19 cellular contexts compared by ENCODE assay signal in the genomic region with DNA sequence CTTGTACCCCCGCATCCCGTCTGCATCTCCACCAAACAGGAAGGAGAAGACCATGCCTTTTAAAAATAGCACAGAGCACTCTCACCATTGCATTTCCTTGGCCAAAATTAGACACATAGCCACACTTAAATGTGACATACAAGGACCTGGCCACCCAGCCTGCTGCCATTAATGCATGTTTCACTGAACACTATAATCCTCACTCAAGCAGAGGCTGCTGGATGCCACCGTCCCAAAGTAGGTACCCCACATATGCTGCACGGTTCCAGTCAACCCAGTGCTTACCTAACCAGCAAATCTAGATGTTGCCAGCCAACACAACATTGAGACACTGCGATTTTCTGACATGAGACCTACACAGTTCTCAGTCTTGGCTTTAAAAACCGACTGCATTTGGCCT.
DNase-seq lines count a peak whose midpoint lies in the region; ATAC-seq, FAIRE-seq and TF ChIP-seq lines count a peak whose summit lies in the region.
"Had no signal": no experiment of that assay in that cellular context is flagged by ENCODE, and none has a peak within 500 bp of the region (broad histone marks: within the 10 kb centered on the region; RNA-seq: fewer than 3 reads in every experiment).

No MANE protein-coding gene starts in this region.

- no peaks in the 10 kb centered on the region for H3K36me3 Mint-ChIP-seq in activated CD8-positive, alpha-beta memory T cell treated with anti-CD3 and anti-CD28 coated beads, Interleukin-2, amount 10 ng/mL, durations not matched to agents 7 days and 5 days
- H3K36me3 Mint-ChIP-seq in osteocyte (ENCODE audit: unreplicated experiment), result no peaks in the 10 kb centered on the region
- H3K36me3 Mint-ChIP-seq in CD8-positive, alpha-beta memory T cell, result peaks cover 0 to 4% (median 0%) of the 10 kb centered on the region in 3 donors

- no peak overlapping the region for H3K27ac ChIP-seq in H1 (ENCODE audit: low read depth, low read length)
- no peak overlapping the region for H3K27ac ChIP-seq in CD8-positive, alpha-beta memory T cell (ENCODE audit: low read depth, low read length)
- H3K27ac ChIP-seq: 22Rv1 had no signal

- no peak for TF ChIP-seq POLR2A in H1 (IDR thresholded peaks at IDR 0.05; ENCODE audit: control extremely low read depth in 1 of 2, low read depth in 2 of 2, low read length in 2 of 2)

- no peak for FAIRE-seq in H1 (lab: Jason Lieb, UNC)
- FAIRE-seq: D721Med, G401.6, GM12891, GM19239 had no signal

- H3K4me1 Mint-ChIP-seq in activated CD8-positive, alpha-beta memory T cell treated with anti-CD3 and anti-CD28 coated beads, Interleukin-2, amount 10 ng/mL, durations not matched to agents 7 days and 5 days, result peaks cover 18% of the 10 kb centered on the region
- peaks cover 27% of the 10 kb centered on the region for H3K4me1 Mint-ChIP-seq in osteocyte (ENCODE audit: unreplicated experiment)
- H3K4me1 Mint-ChIP-seq in CD8-positive, alpha-beta memory T cell, result peaks cover 6 to 8% (median 6%) of the 10 kb centered on the region in 3 donors

- H4K5ac ChIP-seq in H1 (ENCODE audit: insufficient read length, low read depth, low read length), result no peak overlapping the region

- peaks cover 2% of the 10 kb centered on the region for H3K9me3 Mint-ChIP-seq in activated CD8-positive, alpha-beta memory T cell treated with anti-CD3 and anti-CD28 coated beads, Interleukin-2, amount 10 ng/mL, durations not matched to agents 7 days and 5 days (ENCODE audit: low read depth)
- no peaks in the 10 kb centered on the region for H3K9me3 Mint-ChIP-seq in osteocyte (ENCODE audit: unreplicated experiment)
- H3K9me3 Mint-ChIP-seq in CD8-positive, alpha-beta memory T cell, result no peaks in the 10 kb centered on the region
- H3K9me3 Mint-ChIP-seq: CD4-positive, alpha-beta T cell had no signal

- H2BK5ac ChIP-seq in H1 (ENCODE audit: low read depth, low read length), result no peak overlapping the region; the same call in 1 of the 2 replicates

- no peaks in the 10 kb centered on the region for H3K36me3 ChIP-seq in H1 (ENCODE audit: control insufficient read depth in 2 of 4, insufficient read depth in 4 of 4, low read length in 3 of 4)
- no peaks in the 10 kb centered on the region for H3K36me3 ChIP-seq in CD8-positive, alpha-beta memory T cell (ENCODE audit: insufficient read depth, low read length)

- H3K27me3 Mint-ChIP-seq in activated CD8-positive, alpha-beta memory T cell treated with anti-CD3 and anti-CD28 coated beads, Interleukin-2, amount 10 ng/mL, durations not matched to agents 7 days and 5 days, result no peaks in the 10 kb centered on the region
- no peaks in the 10 kb centered on the region for H3K27me3 Mint-ChIP-seq in osteocyte (ENCODE audit: unreplicated experiment)
- peaks cover 2 to 3% of the 10 kb centered on the region in 2 donors for H3K27me3 Mint-ChIP-seq in CD8-positive, alpha-beta memory T cell
- H3K27me3 Mint-ChIP-seq: CD4-positive, alpha-beta T cell had no signal

- POLR2A ChIA-PET in H1 (lab: Charles Lee; ENCODE audit: partially characterized antibody), result no interaction called here
- POLR2A ChIA-PET in CD8-positive, alpha-beta memory T cell (lab: Charles Lee), result no interaction called here

- 97% methylated on average over 6 of the region's 6 CpGs; no CpG with 5 or more reads in 1 of the 2 experiments for WGBS in H1 (ENCODE audit: extremely low coverage in 1 of 2, insufficient coverage in 1 of 2, insufficient read length in 1 of 2, insufficient replicate concordance in 2 of 2, low coverage in 1 of 2, low lambda C conversion rate in 2 of 2, missing lambda C conversion rate in 1 of 2), 2 experiments

- H2BK20ac ChIP-seq in H1 (ENCODE audit: low read length), result peak overlapping the region; percentile 87; the same call in 1 of the 2 replicates

- H3K79me1 ChIP-seq in H1 (ENCODE audit: low read depth, low read length), result no peaks in the 10 kb centered on the region

- no peaks in the 10 kb centered on the region for H3K23me2 ChIP-seq in H1 (ENCODE audit: low read depth, low read length)

- H3K27me3 ChIP-seq in H1 (replicated peaks in 1 of 4; ENCODE audit: control insufficient read depth in 3 of 4, extremely low read depth in 1 of 4, insufficient read depth in 3 of 4, low read length in 3 of 4), result no peaks in the 10 kb centered on the region
- no peaks in the 10 kb centered on the region for H3K27me3 ChIP-seq in CD8-positive, alpha-beta memory T cell (ENCODE audit: insufficient read depth, low read length, poor library complexity, severe bottlenecking)

- no peak overlapping the region for H3K56ac ChIP-seq in H1 (replicated peaks; ENCODE audit: insufficient read length, low read depth, low read length)

- H3K4me3 ChIP-seq in H1 (ENCODE audit: extremely low read depth in 1 of 4, insufficient read depth in 2 of 4, low read depth in 3 of 4, low read length in 4 of 4), result no peak overlapping the region
- H3K4me3 ChIP-seq in CD8-positive, alpha-beta memory T cell (ENCODE audit: low read length), result no peak overlapping the region

- H2AFZ ChIP-seq in H1 (ENCODE audit: low read length), result no peak overlapping the region

- peak; percentile 16 for DNase-seq in activated CD8-positive, alpha-beta memory T cell treated with anti-CD3 and anti-CD28 coated beads, Interleukin-2, amount 10 ng/mL, durations not matched to agents 7 days and 5 days
- no peak for DNase-seq in activated CD8-positive, alpha-beta memory T cell treated with anti-CD3 and anti-CD28 coated beads for 24 hours
- no peak for DNase-seq in H1 (ENCODE audit: low read depth in 1 of 2, low spot score in 2 of 2)
- DNase-seq in osteocyte (ENCODE audit: extremely low spot score, unreplicated experiment), result peak; percentile 30
- DNase-seq in putamen (ENCODE audit: low spot score), result no peak
- DNase-seq in CD8-positive, alpha-beta memory T cell, result no peak
- DNase-seq in CD1c-positive myeloid dendritic cell (ENCODE audit: extremely low spot score), result no peak
- DNase-seq: CD4-positive, alpha-beta T cell; COR-L47; DMS153; DMS79 treated with DMSO at 0.1 percent for 48 hours; EL; HCEC 1CT; KBM-7 had no signal

- no peaks in the 10 kb centered on the region for H4K20me1 ChIP-seq in H1 (replicated peaks in 1 of 2; ENCODE audit: control insufficient read depth in 1 of 2, insufficient read depth in 2 of 2, low read length in 2 of 2)

- no peak for ATAC-seq in activated CD8-positive, alpha-beta memory T cell treated with anti-CD3 and anti-CD28 coated beads, Interleukin-2, amount 10 ng/mL, durations not matched to agents 7 days and 5 days

- H3K79me2 ChIP-seq in H1 (ENCODE audit: control insufficient read depth in 1 of 2, insufficient read depth in 2 of 2, low read length in 2 of 2), result no peaks in the 10 kb centered on the region

- peak overlapping the region; percentile 70; the same call in 1 of the 2 replicates for H2BK12ac ChIP-seq in H1 (ENCODE audit: low read depth, low read length)

- no peak overlapping the region for H2BK120ac ChIP-seq in H1 (replicated peaks; ENCODE audit: low read depth, low read length)

- CTCF ChIA-PET in activated CD8-positive, alpha-beta memory T cell treated with anti-CD3 and anti-CD28 coated beads, Interleukin-2, amount 10 ng/mL, durations not matched to agents 7 days and 5 days (lab: Charles Lee), result no interaction called here
- CTCF ChIA-PET in H1 (lab: Charles Lee; ENCODE audit: partially characterized antibody), result interaction anchor here (0.6 to 0.7 kb wide), 2 partner anchors 138 to 1454 kb away, joined by 3 read pairs; no protein-coding TSS in a partner anchor
- CTCF ChIA-PET in CD8-positive, alpha-beta memory T cell (lab: Charles Lee), result no interaction called here

- H3K18ac ChIP-seq in H1 (ENCODE audit: extremely low read depth, low read length), result 0 out of 2 replicates have a peak overlapping the region, but pooled peaks have one; percentile 28

- no peak overlapping the region for H3K4me2 ChIP-seq in H1 (ENCODE audit: insufficient read depth in 1 of 2, low read depth in 2 of 2, low read length in 2 of 2)

- no peak overlapping the region; the same call in 1 of the 2 replicates for H2BK15ac ChIP-seq in H1 (ENCODE audit: low read length)

- no peak overlapping the region for H3K9ac ChIP-seq in H1 (replicated peaks in 1 of 4; ENCODE audit: extremely low read depth in 1 of 4, low read depth in 3 of 4, low read length in 3 of 4)

- H4K8ac ChIP-seq in H1 (ENCODE audit: extremely low read depth, insufficient read depth, low read length), result no peak overlapping the region

- H4K91ac ChIP-seq in H1 (replicated peaks; ENCODE audit: insufficient read length, low read length), result peak overlapping the region; percentile 8

- no peak overlapping the region for H3K4me3 Mint-ChIP-seq in activated CD8-positive, alpha-beta memory T cell treated with anti-CD3 and anti-CD28 coated beads, Interleukin-2, amount 10 ng/mL, durations not matched to agents 7 days and 5 days
- H3K4me3 Mint-ChIP-seq in osteocyte (ENCODE audit: unreplicated experiment), result no peak overlapping the region
- H3K4me3 Mint-ChIP-seq in CD8-positive, alpha-beta memory T cell, result no peak overlapping the region
- H3K4me3 Mint-ChIP-seq: CD4-positive, alpha-beta T cell had no signal

- no peak overlapping the region for H3K27ac Mint-ChIP-seq in activated CD8-positive, alpha-beta memory T cell treated with anti-CD3 and anti-CD28 coated beads, Interleukin-2, amount 10 ng/mL, durations not matched to agents 7 days and 5 days
- H3K27ac Mint-ChIP-seq in osteocyte (ENCODE audit: unreplicated experiment), result no peak overlapping the region
- peak overlapping the region in 1 of 8 donors; percentile 34 for H3K27ac Mint-ChIP-seq in CD8-positive, alpha-beta memory T cell
- H3K27ac Mint-ChIP-seq: CD4-positive, alpha-beta T cell had no signal

- H3K4ac ChIP-seq in H1 (replicated peaks; ENCODE audit: insufficient read length, low read depth, low read length), result no peak overlapping the region

- no peak for TF ChIP-seq EP300 in H1 (IDR thresholded peaks at IDR 0.05; ENCODE audit: borderline replicate concordance in 1 of 2, low read depth in 2 of 2, low read length in 2 of 2)

- TF ChIP-seq CTCF in H1 (IDR thresholded peaks at IDR 0.05; ENCODE audit: control extremely low read depth in 1 of 3, insufficient read depth in 1 of 3, low read depth in 1 of 3, low read length in 3 of 3) (no peak), osteocyte (IDR thresholded peaks at IDR 0.05) (no peak)

- peaks cover 7 to 13% (median 9%) of the 10 kb centered on the region in 4 experiments; a peak in 6 of 7 replicates for H3K4me1 ChIP-seq in H1 (replicated peaks in 1 of 4; ENCODE audit: control insufficient read depth in 3 of 4, insufficient read depth in 4 of 4, low read length in 3 of 4)
- no peaks in the 10 kb centered on the region for H3K4me1 ChIP-seq in CD8-positive, alpha-beta memory T cell (ENCODE audit: insufficient read depth, low read length)

- no peak overlapping the region for H3K14ac ChIP-seq in H1 (ENCODE audit: insufficient read length)

- H3K23ac ChIP-seq in H1 (ENCODE audit: insufficient read length), result no peak overlapping the region

- H3K9me3 ChIP-seq in H1 (ENCODE audit: insufficient read depth in 2 of 2, low read depth in 1 of 2, low read length in 1 of 2), result no peaks in the 10 kb centered on the region
- H3K9me3 ChIP-seq in CD8-positive, alpha-beta memory T cell (ENCODE audit: low read length), result no peaks in the 10 kb centered on the region

- TF ChIP-seq RAD21 in H1 (IDR thresholded peaks at IDR 0.05 in 1 of 2, conservative IDR thresholded peaks at IDR 0.05 in 1 of 2; ENCODE audit: low read depth in 2 of 2, low read length in 2 of 2), result no peak

- H2AK5ac ChIP-seq in H1 (ENCODE audit: low read depth, low read length), result 0 out of 2 replicates have a peak overlapping the region, but pooled peaks have one; percentile 11

TF ChIP-seq in H1, 55 proteins besides CTCF, POLR2A, EP300 and RAD21 (continues in another document):
- no peak for TF ChIP-seq BRCA1 (IDR thresholded peaks at IDR 0.05; ENCODE audit: low read depth, low read length)

Comparison
In these comparisons a context has a peak if more than half of its experiments do, and no peak if none do; other contexts are left out.
1. DNase-seq: peak in activated CD8-positive, alpha-beta memory T cell treated with anti-CD3 and anti-CD28 coated beads, Interleukin-2, amount 10 ng/mL, durations not matched to agents 7 days and 5 days (single experiment) and osteocyte (single experiment); none in activated CD8-positive, alpha-beta memory T cell treated with anti-CD3 and anti-CD28 coated beads for 24 hours (single experiment), H1 (0 of 2), putamen (single experiment), CD8-positive, alpha-beta memory T cell (0 of 5) and CD1c-positive myeloid dendritic cell (single experiment).